Comparison of ENCODE assay signal across 17 cellular contexts in the genomic region with DNA sequence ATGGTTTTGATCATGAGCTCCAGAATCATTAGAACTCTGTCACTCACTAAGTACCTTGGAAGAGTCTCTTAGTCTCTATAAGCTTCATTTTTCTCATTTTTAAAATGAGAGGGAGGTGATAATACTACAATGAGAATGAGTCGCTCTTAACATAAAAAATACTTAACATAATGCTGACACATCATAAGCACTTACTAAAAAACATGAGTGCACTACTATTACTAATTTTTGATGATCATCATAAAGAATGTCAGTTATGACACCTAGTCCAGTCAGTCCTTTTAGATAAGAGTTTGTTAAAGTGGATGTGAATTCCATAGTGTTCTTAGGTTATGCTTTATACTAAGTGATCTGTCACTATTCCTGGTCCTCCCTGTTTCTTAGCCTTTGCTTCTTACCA.
DNase-seq lines count a peak whose midpoint lies in the region; ATAC-seq, FAIRE-seq and TF ChIP-seq lines count a peak whose summit lies in the region.
"Had no signal": no experiment of that assay in that cellular context is flagged by ENCODE, and none has a peak within 500 bp of the region (broad histone marks: within the 10 kb centered on the region; RNA-seq: fewer than 3 reads in every experiment).

No MANE protein-coding gene starts in this region.

- H3K56ac ChIP-seq in IMR-90 (ENCODE audit: extremely low read depth, insufficient read depth, low read length), result no peak overlapping the region

- no peak overlapping the region for H4K8ac ChIP-seq in IMR-90 (ENCODE audit: low read depth in 2 of 2, low read length in 2 of 2)

- H2AK9ac ChIP-seq in IMR-90 (replicated peaks; ENCODE audit: low read depth, low read length, poor library complexity), result no peak overlapping the region

- TF ChIP-seq POLR2A in IMR-90 (IDR thresholded peaks at IDR 0.05; ENCODE audit: low read depth, low read length), result no peak

- H2AFZ ChIP-seq in IMR-90 (replicated peaks; ENCODE audit: low read length, poor library complexity) (no peak overlapping the region), OCI-LY7 (ENCODE audit: low read length) (no peak overlapping the region)

- no peak overlapping the region for H2BK120ac ChIP-seq in IMR-90 (ENCODE audit: low read depth, low read length)

- no peak overlapping the region for H3K18ac ChIP-seq in IMR-90 (ENCODE audit: low read depth, low read length)

- peaks cover 2% of the 10 kb centered on the region; the same call in 1 of the 2 replicates for H3K4me1 ChIP-seq in IMR-90 (ENCODE audit: control insufficient read depth, insufficient read depth, low read length)
- no peaks in the 10 kb centered on the region for H3K4me1 ChIP-seq in OCI-LY7 (ENCODE audit: insufficient read depth, low read length, poor library complexity, severe bottlenecking)
- H3K4me1 ChIP-seq: BLaER1, HAP-1 had no signal

- no peak for TF ChIP-seq RAD21 in IMR-90 (IDR thresholded peaks at IDR 0.05; ENCODE audit: low read length)

- no peaks in the 10 kb centered on the region for H3K9me3 ChIP-seq in IMR-90 (ENCODE audit: control insufficient read depth, insufficient read depth, low read length)
- no peaks in the 10 kb centered on the region for H3K9me3 ChIP-seq in OCI-LY7 (ENCODE audit: low read length)
- H3K9me3 ChIP-seq: BLaER1, HAP-1 had no signal

- no peaks in the 10 kb centered on the region for H3K9me2 ChIP-seq in OCI-LY7 (ENCODE audit: insufficient read depth, low read length)

- H3K79me1 ChIP-seq in IMR-90 (ENCODE audit: low read depth in 1 of 2, low read length in 2 of 2), result no peaks in the 10 kb centered on the region

- POLR2A ChIA-PET in IMR-90 (lab: Charles Lee; ENCODE audit: unreplicated experiment), result no interaction called here
- POLR2A ChIA-PET in OCI-LY7 (lab: Charles Lee), result no interaction called here

- no peaks in the 10 kb centered on the region for H4K20me1 ChIP-seq in IMR-90 (ENCODE audit: insufficient read depth, low read length)
- H4K20me1 ChIP-seq in OCI-LY7 (ENCODE audit: insufficient read depth, low read length), result no peaks in the 10 kb centered on the region
- H4K20me1 ChIP-seq: BLaER1 had no signal

- no peak overlapping the region for H2BK5ac ChIP-seq in IMR-90 (ENCODE audit: low read depth, low read length, poor library complexity, severe bottlenecking)

- FAIRE-seq in bronchial epithelial cell (lab: Jason Lieb, UNC), result no peak
- FAIRE-seq: GM12878, GM19239, H1 had no signal

- BruUV-seq in IMR-90 (replicated peaks; lab: Mats Ljungman, UMichigan) (no TSS peak), OCI-LY7 (replicated peaks; lab: Mats Ljungman, UMichigan) (no TSS peak)

- no peak overlapping the region for H3K14ac ChIP-seq in IMR-90 (replicated peaks; ENCODE audit: low read depth, low read length)

- no peak overlapping the region for H4K5ac ChIP-seq in IMR-90 (ENCODE audit: low read depth, low read length)

- no peaks in the 10 kb centered on the region for H3K36me3 ChIP-seq in IMR-90 (ENCODE audit: control insufficient read depth, insufficient read depth, low read length)
- no peaks in the 10 kb centered on the region for H3K36me3 ChIP-seq in bronchial epithelial cell (ENCODE audit: control insufficient read depth, insufficient read depth, low read length)
- no peaks in the 10 kb centered on the region for H3K36me3 ChIP-seq in OCI-LY7 (ENCODE audit: insufficient read depth, low read length)
- H3K36me3 ChIP-seq: BLaER1, HAP-1 had no signal

- CTCF ChIA-PET in IMR-90 (lab: Yijun Ruan, JAX) (no interaction called here), OCI-LY7 (lab: Charles Lee; ENCODE audit: unreplicated experiment) (no interaction called here)

- no peak overlapping the region for H2AK5ac ChIP-seq in IMR-90 (ENCODE audit: low read depth, low read length)

- TF ChIP-seq CTCF in IMR-90 (conservative IDR thresholded peaks at IDR 0.05; ENCODE audit: low read depth, low read length) (no peak), bronchial epithelial cell (IDR thresholded peaks at IDR 0.05; ENCODE audit: insufficient read depth, low read length, severe bottlenecking) (no peak), OCI-LY7 (conservative IDR thresholded peaks at IDR 0.05; ENCODE audit: low read length) (no peak)

- no peaks in the 10 kb centered on the region for H3K9me1 ChIP-seq in IMR-90 (ENCODE audit: insufficient read depth, low read length)

- peak; percentile 25 to 27 for ATAC-seq in activated CD4-positive, CD25-positive, alpha-beta regulatory T cell treated with anti-CD3 and anti-CD28 coated beads, Interleukin-2, amount 50 U/mL, for 24 hours
- ATAC-seq in IMR-90 (ENCODE audit: low read depth), result no peak
- ATAC-seq in HG03139 (IDR thresholded peaks at IDR 0.05; ENCODE audit: unreplicated experiment), result no peak
- ATAC-seq: GM12878 had no signal

- H4K91ac ChIP-seq in IMR-90 (ENCODE audit: insufficient read depth, low read depth, low read length), result no peak overlapping the region

- H3K4me2 ChIP-seq in IMR-90 (ENCODE audit: low read depth, low read length) (no peak overlapping the region), OCI-LY7 (ENCODE audit: low read length) (no peak overlapping the region)
- H3K4me2 ChIP-seq: BLaER1 had no signal

- no peak overlapping the region for H2BK20ac ChIP-seq in IMR-90 (ENCODE audit: low read depth, low read length)

- H3K79me2 ChIP-seq in OCI-LY7 (ENCODE audit: insufficient read depth, low read depth, low read length), result no peaks in the 10 kb centered on the region

- in situ Hi-C loops in IMR-90 (cut with MboI; ENCODE audit: low sequenced_read_pairs), result no loop called here

- H3K27ac ChIP-seq in IMR-90 (ENCODE audit: insufficient read depth, low read length) (no peak overlapping the region), OCI-LY7 (ENCODE audit: low read depth, low read length, poor library complexity, severe bottlenecking) (no peak overlapping the region)
- H3K27ac ChIP-seq: 22Rv1, BLaER1 had no signal

- peaks cover 12% of the 10 kb centered on the region; the same call in 1 of the 2 replicates for H3K27me3 ChIP-seq in IMR-90 (ENCODE audit: control insufficient read depth, insufficient read depth, low read length)
- H3K27me3 ChIP-seq in bronchial epithelial cell (ENCODE audit: control insufficient read depth, insufficient read depth, low read length), result no peaks in the 10 kb centered on the region
- H3K27me3 ChIP-seq: BLaER1 had no signal

- H3K4ac ChIP-seq in IMR-90 (ENCODE audit: low read depth, low read length), result no peak overlapping the region

- no peak overlapping the region for H3K9ac ChIP-seq in IMR-90 (ENCODE audit: low read depth, low read length)
- H3K9ac ChIP-seq: BLaER1 had no signal

- dilution Hi-C loops in IMR-90 (cut with HindIII; ENCODE audit: low sequenced_read_pairs, unreplicated experiment), result no loop called here

- no peak overlapping the region for H2BK15ac ChIP-seq in IMR-90 (ENCODE audit: low read depth, low read length)

- no peak for DNase-seq in activated CD4-positive, CD25-positive, alpha-beta regulatory T cell (lab: John Stamatoyannopoulos, UW)
- no peak for DNase-seq in IMR-90
- peak; percentile 81 for DNase-seq in bronchial epithelial cell (ENCODE audit: low read depth)
- DNase-seq in COLO829 (ENCODE audit: low spot score), result no peak
- DNase-seq in OCI-LY7 (ENCODE audit: low spot score), result no peak
- DNase-seq: Calu3; CD4-positive, alpha-beta memory T cell; DMS79 treated with DMSO at 0.1 percent for 48 hours; KBM-7 had no signal

- H3K4me3 ChIP-seq in IMR-90 (ENCODE audit: insufficient read depth, low read depth, low read length) (no peak overlapping the region), bronchial epithelial cell (ENCODE audit: low read depth, low read length) (no peak overlapping the region), OCI-LY7 (ENCODE audit: low read depth, low read length, poor library complexity, severe bottlenecking) (no peak overlapping the region)
- H3K4me3 ChIP-seq: BLaER1, GM12878, HAP-1 had no signal

- intact Hi-C loops in IMR-90 (cut with micrococcal nuclease), result no loop called here
- intact Hi-C loops in OCI-LY7 (cut with micrococcal nuclease; ENCODE audit: unreplicated experiment), result no loop called here

- no CpG with 5 or more reads among the region's 1 CpG for WGBS in IMR-90 (ENCODE audit: extremely low coverage in 2 of 2, insufficient read length in 1 of 2), 2 experiments

- H3K23ac ChIP-seq in IMR-90 (ENCODE audit: low read depth, low read length), result no peak overlapping the region

TF ChIP-seq in IMR-90, 13 proteins besides CTCF, POLR2A, EP300 and RAD21:
- TF ChIP-seq MAFK (IDR thresholded peaks at IDR 0.05; ENCODE audit: low read depth, low read length) (peak; percentile 87), CHD1 (IDR thresholded peaks at IDR 0.05; ENCODE audit: low read depth, low read length) (no peak), NFE2L2 (IDR thresholded peaks at IDR 0.05; ENCODE audit: low read depth, low read length) (no peak), MXI1 (IDR thresholded peaks at IDR 0.05; ENCODE audit: borderline replicate concordance, low read depth, low read length) (no peak), RCOR1 (IDR thresholded peaks at IDR 0.05; ENCODE audit: insufficient replicate concordance, low read length) (no peak), BHLHE40 (IDR thresholded peaks at IDR 0.05; ENCODE audit: low read depth, low read length) (no peak)
- TF ChIP-seq, protein P1, sequence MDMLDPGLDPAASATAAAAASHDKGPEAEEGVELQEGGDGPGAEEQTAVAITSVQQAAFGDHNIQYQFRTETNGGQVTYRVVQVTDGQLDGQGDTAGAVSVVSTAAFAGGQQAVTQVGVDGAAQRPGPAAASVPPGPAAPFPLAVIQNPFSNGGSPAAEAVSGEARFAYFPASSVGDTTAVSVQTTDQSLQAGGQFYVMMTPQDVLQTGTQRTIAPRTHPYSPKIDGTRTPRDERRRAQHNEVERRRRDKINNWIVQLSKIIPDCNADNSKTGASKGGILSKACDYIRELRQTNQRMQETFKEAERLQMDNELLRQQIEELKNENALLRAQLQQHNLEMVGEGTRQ (IDR thresholded peaks at IDR 0.05; ENCODE audit: low read depth, low read length), result no peak

Comparison
In these comparisons a context has a peak if more than half of its experiments do, and no peak if none do; other contexts are left out.
1. ATAC-seq: peak in activated CD4-positive, CD25-positive, alpha-beta regulatory T cell treated with anti-CD3 and anti-CD28 coated beads, Interleukin-2, amount 50 U/mL, for 24 hours (2 of 2); none in IMR-90 (single experiment) and HG03139 (single experiment).